ENCODE assay signal across 39 cellular contexts in the genomic region with DNA sequence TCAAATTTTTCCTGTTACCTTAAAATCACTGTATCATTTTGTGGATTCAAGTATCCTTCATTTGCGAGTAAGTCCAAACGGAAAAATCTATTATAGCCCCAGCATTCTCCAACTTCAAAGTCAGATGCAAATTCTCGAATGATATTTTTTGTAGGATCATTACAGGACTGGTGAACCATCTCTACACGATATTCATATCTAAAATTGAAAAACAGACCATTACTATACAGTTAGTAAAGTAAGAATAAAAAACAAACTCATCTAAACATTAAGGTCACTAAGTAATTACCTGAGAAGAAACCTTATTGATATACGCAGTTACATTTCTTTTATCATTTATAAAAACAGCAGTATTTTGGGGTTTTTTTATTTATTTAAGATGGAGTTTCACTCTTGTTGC.
"Had no signal": no experiment of that assay in that cellular context is flagged by ENCODE, and none has a peak within 500 bp of the region (broad histone marks: within the 10 kb centered on the region; RNA-seq: fewer than 3 reads in every experiment).

No MANE protein-coding gene starts in this region.

- H3K36me3 ChIP-seq: breast epithelium had no signal

- H3K4me1 Mint-ChIP-seq: activated naive CD4-positive, alpha-beta T cell treated with anti-CD3 and anti-CD28 coated beads, Interleukin-2, amount 10 ng/mL, durations not matched to agents 7 days and 5 days; activated naive CD4-positive, alpha-beta T cell treated with anti-CD3 and anti-CD28 coated beads, Interleukin-2, amount 50 U/mL, for 24 hours; activated naive CD8-positive, alpha-beta T cell treated with anti-CD3 and anti-CD28 coated beads for 36 hours; activated naive CD8-positive, alpha-beta T cell treated with anti-CD3 and anti-CD28 coated beads, Interleukin-2, amount 10 ng/mL, durations not matched to agents 7 days and 5 days; activated naive CD8-positive, alpha-beta T cell treated with anti-CD3 and anti-CD28 coated beads, Interleukin-2, amount 50 U/mL, for 24 hours; activated T-helper 17 cell treated with anti-CD3 and anti-CD28 coated beads, Interleukin-2, amount 50 U/mL, for 72 hours; brain; central memory CD8-positive, alpha-beta T cell had no signal

- H3K4me3 Mint-ChIP-seq: activated naive CD4-positive, alpha-beta T cell treated with anti-CD3 and anti-CD28 coated beads for 36 hours; activated naive CD4-positive, alpha-beta T cell treated with anti-CD3 and anti-CD28 coated beads, Interleukin-2, amount 10 ng/mL, durations not matched to agents 7 days and 5 days; activated naive CD4-positive, alpha-beta T cell treated with anti-CD3 and anti-CD28 coated beads, Interleukin-2, amount 50 U/mL, for 24 hours; activated naive CD8-positive, alpha-beta T cell; activated naive CD8-positive, alpha-beta T cell treated with anti-CD3 and anti-CD28 coated beads for 36 hours; activated naive CD8-positive, alpha-beta T cell treated with anti-CD3 and anti-CD28 coated beads, Interleukin-2, amount 10 ng/mL, durations not matched to agents 7 days and 5 days; activated naive CD8-positive, alpha-beta T cell treated with anti-CD3 and anti-CD28 coated beads, Interleukin-2, amount 50 U/mL, for 24 hours; activated T-cell treated with anti-CD3 and anti-CD28 coated beads, Interleukin-2, amount 50 U/mL, for 24 hours; activated T-cell treated with anti-CD3 and anti-CD28 coated beads, Interleukin-2, amount 50 U/mL, for 4 hours; activated T-cell treated with anti-CD3 and anti-CD28 coated beads, Interleukin-2, amount 50 U/mL, for 72 hours; activated T-helper 1 cell treated with anti-CD3 and anti-CD28 coated beads, Interleukin-12 subunit alpha, Interleukin-12 subunit beta, Interleukin-2, Interleukin-4 antibody, amounts not matched to agents 30 ng/mL and 10 ng/mL and 1 ng/mL, durations not matched to agents 14 hours and 24 hours and 36 hours; activated T-helper 17 cell treated with anti-CD3 and anti-CD28 coated beads, Interleukin-2, amount 50 U/mL, for 72 hours; brain; central memory CD8-positive, alpha-beta T cell had no signal

- H3K27me3 Mint-ChIP-seq: activated naive CD4-positive, alpha-beta T cell treated with anti-CD3 and anti-CD28 coated beads, Interleukin-2, amount 10 ng/mL, durations not matched to agents 7 days and 5 days; activated naive CD4-positive, alpha-beta T cell treated with anti-CD3 and anti-CD28 coated beads, Interleukin-2, amount 50 U/mL, for 24 hours; activated naive CD8-positive, alpha-beta T cell; activated naive CD8-positive, alpha-beta T cell treated with anti-CD3 and anti-CD28 coated beads for 36 hours; activated naive CD8-positive, alpha-beta T cell treated with anti-CD3 and anti-CD28 coated beads, Interleukin-2, amount 10 ng/mL, durations not matched to agents 7 days and 5 days; activated naive CD8-positive, alpha-beta T cell treated with anti-CD3 and anti-CD28 coated beads, Interleukin-2, amount 50 U/mL, for 24 hours; activated T-cell treated with anti-CD3 and anti-CD28 coated beads, Interleukin-2, amount 50 U/mL, for 24 hours; activated T-helper 17 cell treated with anti-CD3 and anti-CD28 coated beads, Interleukin-2, amount 50 U/mL, for 72 hours; brain; central memory CD8-positive, alpha-beta T cell had no signal

- H3K9me3 Mint-ChIP-seq: activated naive CD4-positive, alpha-beta T cell treated with anti-CD3 and anti-CD28 coated beads for 36 hours; activated naive CD4-positive, alpha-beta T cell treated with anti-CD3 and anti-CD28 coated beads, Interleukin-2, amount 10 ng/mL, durations not matched to agents 7 days and 5 days; activated naive CD4-positive, alpha-beta T cell treated with anti-CD3 and anti-CD28 coated beads, Interleukin-2, amount 50 U/mL, for 24 hours; activated naive CD4-positive, alpha-beta T cell treated with anti-CD3 and anti-CD28 coated beads, Interleukin-2, amount 50 U/mL, for 72 hours; activated naive CD8-positive, alpha-beta T cell treated with anti-CD3 and anti-CD28 coated beads for 36 hours; activated naive CD8-positive, alpha-beta T cell treated with anti-CD3 and anti-CD28 coated beads, Interleukin-2, amount 10 ng/mL, durations not matched to agents 7 days and 5 days; activated naive CD8-positive, alpha-beta T cell treated with anti-CD3 and anti-CD28 coated beads, Interleukin-2, amount 50 U/mL, for 24 hours; activated T-cell treated with anti-CD3 and anti-CD28 coated beads, Interleukin-2, amount 50 U/mL, for 24 hours; activated T-cell treated with anti-CD3 and anti-CD28 coated beads, Interleukin-2, amount 50 U/mL, for 4 hours; activated T-cell treated with anti-CD3 and anti-CD28 coated beads, Interleukin-2, amount 50 U/mL, for 72 hours; activated T-helper 1 cell treated with anti-CD3 and anti-CD28 coated beads, Interleukin-12 subunit alpha, Interleukin-12 subunit beta, Interleukin-2, Interleukin-4 antibody, amounts not matched to agents 30 ng/mL and 10 ng/mL and 1 ng/mL, durations not matched to agents 14 hours and 24 hours and 36 hours; activated T-helper 17 cell treated with anti-CD3 and anti-CD28 coated beads, Interleukin-2, amount 50 U/mL, for 72 hours; activated T-helper 2 cell treated with anti-CD3 and anti-CD28 coated beads, Interferon-gamma antibody, Interleukin-2, Interleukin-4, amounts not matched to agents 10 μg/mL and 5 μg/mL and 100 μg/mL, durations not matched to agents 14 hours and 24 hours and 36 hours; central memory CD8-positive, alpha-beta T cell had no signal

- DNase-seq: activated effector memory CD4-positive, alpha-beta T cell treated with anti-CD3 and anti-CD28 coated beads, Interleukin-2, amount 50 U/mL, for 16 hours; activated effector memory CD4-positive, alpha-beta T cell treated with Interleukin-2 at 50 U/mL for 16 hours; activated gamma-delta T cell; activated gamma-delta T cell treated with Interleukin-2 at 50 U/mL for 16 hours; activated naive CD4-positive, alpha-beta T cell; activated naive CD4-positive, alpha-beta T cell treated with anti-CD3 and anti-CD28 coated beads for 36 hours; activated naive CD4-positive, alpha-beta T cell treated with anti-CD3 and anti-CD28 coated beads, Interleukin-2, amount 10 ng/mL, durations not matched to agents 7 days and 5 days; activated naive CD4-positive, alpha-beta T cell treated with anti-CD3 and anti-CD28 coated beads, Interleukin-2, amount 50 U/mL, for 16 hours; activated naive CD4-positive, alpha-beta T cell treated with Interleukin-2 at 50 U/mL for 16 hours; activated naive CD8-positive, alpha-beta T cell treated with anti-CD3 and anti-CD28 coated beads for 36 hours; activated naive CD8-positive, alpha-beta T cell treated with anti-CD3 and anti-CD28 coated beads, Interleukin-2, amount 10 ng/mL, durations not matched to agents 7 days and 5 days; activated naive CD8-positive, alpha-beta T cell treated with anti-CD3 and anti-CD28 coated beads, Interleukin-2, amount 50 U/mL, for 24 hours; activated T-cell treated with anti-CD3 and anti-CD28 coated beads, Interleukin-2, amount 50 U/mL, for 24 hours; activated T-cell treated with anti-CD3 and anti-CD28 coated beads, Interleukin-2, amount 50 U/mL, for 4 hours; activated T-cell treated with anti-CD3 and anti-CD28 coated beads, Interleukin-2, amount 50 U/mL, for 48 hours; activated T-cell treated with anti-CD3 and anti-CD28 coated beads, Interleukin-2, amount 50 U/mL, for 72 hours; adrenal gland; amniotic stem cell; amygdala; anterior cingulate cortex; aorta; body of pancreas; brain microvascular endothelial cell; caudate nucleus; central memory CD4-positive, alpha-beta T cell; cerebellar nuclear complex had no signal

- H3K9me3 ChIP-seq: adrenal gland, ascending aorta, body of pancreas, breast epithelium had no signal

- H3K27ac ChIP-seq: adrenal gland, ascending aorta, body of pancreas, brain microvascular endothelial cell, breast epithelium, cardiac muscle cell had no signal

- FAIRE-seq: astrocyte, bronchial epithelial cell had no signal

- H3K27me3 ChIP-seq: adrenal gland, ascending aorta, body of pancreas, brain microvascular endothelial cell, breast epithelium, cardiac muscle cell had no signal

- H3K4me3 ChIP-seq: adrenal gland, ascending aorta, body of pancreas, breast epithelium, cardiac muscle cell had no signal

- H3K27ac Mint-ChIP-seq: activated naive CD4-positive, alpha-beta T cell treated with anti-CD3 and anti-CD28 coated beads for 36 hours; activated naive CD4-positive, alpha-beta T cell treated with anti-CD3 and anti-CD28 coated beads, Interleukin-2, amount 10 ng/mL, durations not matched to agents 7 days and 5 days; activated naive CD4-positive, alpha-beta T cell treated with anti-CD3 and anti-CD28 coated beads, Interleukin-2, amount 50 U/mL, for 24 hours; activated naive CD4-positive, alpha-beta T cell treated with anti-CD3 and anti-CD28 coated beads, Interleukin-2, amount 50 U/mL, for 72 hours; activated naive CD8-positive, alpha-beta T cell; activated naive CD8-positive, alpha-beta T cell treated with anti-CD3 and anti-CD28 coated beads for 36 hours; activated naive CD8-positive, alpha-beta T cell treated with anti-CD3 and anti-CD28 coated beads, Interleukin-2, amount 10 ng/mL, durations not matched to agents 7 days and 5 days; activated naive CD8-positive, alpha-beta T cell treated with anti-CD3 and anti-CD28 coated beads, Interleukin-2, amount 50 U/mL, for 24 hours; activated T-cell treated with anti-CD3 and anti-CD28 coated beads, Interleukin-2, amount 50 U/mL, for 24 hours; activated T-cell treated with anti-CD3 and anti-CD28 coated beads, Interleukin-2, amount 50 U/mL, for 72 hours; activated T-helper 1 cell treated with anti-CD3 and anti-CD28 coated beads, Interleukin-12 subunit alpha, Interleukin-12 subunit beta, Interleukin-2, Interleukin-4 antibody, amounts not matched to agents 30 ng/mL and 10 ng/mL and 1 ng/mL, durations not matched to agents 14 hours and 24 hours and 36 hours; activated T-helper 17 cell treated with anti-CD3 and anti-CD28 coated beads, Interleukin-2, amount 50 U/mL, for 72 hours; activated T-helper 2 cell treated with anti-CD3 and anti-CD28 coated beads, Interferon-gamma antibody, Interleukin-2, Interleukin-4, amounts not matched to agents 10 μg/mL and 5 μg/mL and 100 μg/mL, durations not matched to agents 14 hours and 24 hours and 36 hours; brain had no signal

- ATAC-seq: activated naive CD4-positive, alpha-beta T cell treated with anti-CD3 and anti-CD28 coated beads, Interleukin-2, amount 50 U/mL, for 72 hours; activated naive CD8-positive, alpha-beta T cell treated with anti-CD3 and anti-CD28 coated beads, Interleukin-2, amount 50 U/mL, for 24 hours; activated T-cell treated with anti-CD3 and anti-CD28 coated beads, Interleukin-2, amount 50 U/mL, for 4 hours; activated T-cell treated with anti-CD3 and anti-CD28 coated beads, Interleukin-2, amount 50 U/mL, for 72 hours; activated T-helper 17 cell treated with anti-CD3 and anti-CD28 coated beads, Interleukin-2, amount 50 U/mL, for 72 hours; body of pancreas had no signal

- H3K4me1 ChIP-seq: adrenal gland, ascending aorta, body of pancreas, breast epithelium had no signal
